15 cellular contexts compared by ENCODE assay signal in the genomic region with DNA sequence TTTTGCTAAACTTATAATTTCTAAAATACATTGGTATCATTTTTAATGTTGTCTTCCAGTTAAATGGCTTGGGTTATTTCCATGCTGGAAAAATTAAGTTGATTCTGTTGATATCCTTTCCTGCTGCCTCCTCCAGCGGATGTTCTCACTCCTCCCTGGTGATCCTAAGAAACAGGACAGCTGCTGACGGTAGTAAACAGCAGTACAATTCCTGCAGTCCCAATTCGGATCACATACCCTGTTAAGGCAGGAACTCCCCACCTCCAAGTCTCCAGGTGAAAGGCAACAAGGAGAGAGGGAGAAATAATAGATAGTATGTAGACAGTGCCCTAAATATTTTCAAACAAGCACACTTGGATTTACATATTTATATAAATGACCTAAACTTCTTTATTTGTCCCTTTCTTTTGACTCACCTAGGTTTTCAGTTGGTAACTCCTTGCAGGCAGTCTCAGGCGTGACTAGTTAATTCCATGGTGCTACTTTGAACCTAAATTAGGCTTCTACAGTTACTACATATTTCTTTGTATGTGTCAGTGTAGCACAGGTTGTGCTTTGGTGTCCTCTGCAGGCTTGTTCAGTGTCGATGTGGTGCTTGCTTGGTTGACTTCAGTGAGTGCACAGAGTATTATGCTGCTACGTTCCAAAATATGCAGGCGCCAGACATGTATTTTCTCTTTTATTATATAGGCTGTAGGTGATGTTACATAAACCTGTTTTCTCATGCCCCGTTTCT.
DNase-seq lines count a peak whose midpoint lies in the region; ATAC-seq and TF ChIP-seq lines count a peak whose summit lies in the region.
"Had no signal": no experiment of that assay in that cellular context is flagged by ENCODE, and none has a peak within 500 bp of the region (broad histone marks: within the 10 kb centered on the region; RNA-seq: fewer than 3 reads in every experiment).

No MANE protein-coding gene starts in this region.

- H3K9me3 ChIP-seq in Panc1 (ENCODE audit: control insufficient read depth, insufficient read depth, low read depth, low read length) (no peaks in the 10 kb centered on the region; the same call in 1 of the 2 replicates), heart right ventricle (no peaks in the 10 kb centered on the region)

- POLR2A ChIA-PET in Panc1 (lab: Charles Lee) = no interaction called here

- H3K27me3 ChIP-seq in Panc1 (ENCODE audit: control insufficient read depth, insufficient read depth, low read length) (no peaks in the 10 kb centered on the region), heart right ventricle (no peaks in the 10 kb centered on the region)
- H3K27me3 ChIP-seq: cardiac muscle cell had no signal

- in situ Hi-C loops in G401 (cut with HindIII; ENCODE audit: low sequenced_read_pairs) (no loop called here), Panc1 (cut with HindIII; ENCODE audit: low pct_unique_long_range_greater_than_20kb, low sequenced_read_pairs) (no loop called here)

- H3K4me3 ChIP-seq in Panc1 (ENCODE audit: low read depth in 2 of 2, low read length in 2 of 2) (no peak overlapping the region), heart right ventricle (peak overlapping the region in 1 of 10 donors; percentile 19)
- H3K4me3 ChIP-seq: cardiac muscle cell, skin epidermis had no signal

- DNase-seq in Ammon's horn (ENCODE audit: low spot score) (peak; percentile 77), G401 (ENCODE audit: low spot score) (peak; percentile 90), Panc1 (ENCODE audit: low read depth, low spot score) (no peak), heart right ventricle (no peak), middle frontal gyrus (ENCODE audit: extremely low spot score, low spot score) (no peak)
- DNase-seq: COR-L47; GOT3; naive thymus-derived CD8-positive, alpha-beta T cell; stimulated activated CD4-positive, alpha-beta T cell treated with anti-CD3 and anti-CD28 coated beads, Interleukin-4, amount 100 ng/mL, for 1 hour had no signal

- H3K27ac ChIP-seq in Panc1 (ENCODE audit: low read length) (no peak overlapping the region), heart right ventricle (peak overlapping the region in 2 of 10 donors; percentile 23 to 47)
- H3K27ac ChIP-seq: cardiac muscle cell, parathyroid adenoma, skin epidermis had no signal

- 52 to 64% methylated on average over 8 of the region's 8 CpGs for WGBS in heart right ventricle, 2 donors

- peak; percentile 15; the same call in 1 of the 2 replicates for TF ChIP-seq CTCF in Panc1 (IDR thresholded peaks at IDR 0.05)
- TF ChIP-seq CTCF in heart right ventricle (IDR thresholded peaks at IDR 0.05) = peak in 4 of 9 donors; percentile 12 to 52 (median 21)

- H3K36me3 ChIP-seq in Panc1 (ENCODE audit: control insufficient read depth, insufficient read depth, low read length) = no peaks in the 10 kb centered on the region
- H3K36me3 ChIP-seq in heart right ventricle = no peaks in the 10 kb centered on the region
- H3K36me3 ChIP-seq: cardiac muscle cell had no signal

- no TSS peak for BruUV-seq in Panc1 (replicated peaks; lab: Mats Ljungman, UMichigan)

- H3K4me1 ChIP-seq in Panc1 (ENCODE audit: control insufficient read depth, insufficient read depth, low read length) (no peaks in the 10 kb centered on the region), heart right ventricle (peaks cover 0 to 20% (median 0%) of the 10 kb centered on the region in 9 donors)
- H3K4me1 ChIP-seq: parathyroid adenoma had no signal

- CTCF ChIA-PET in Panc1 (lab: Charles Lee) = no interaction called here

- ATAC-seq in Panc1 (no peak), heart right ventricle (peak in 6 of 8 donors; percentile 44 to 88 (median 76)), HG03139 (IDR thresholded peaks at IDR 0.05; ENCODE audit: unreplicated experiment) (no peak), HG03439 (IDR thresholded peaks at IDR 0.05; ENCODE audit: unreplicated experiment) (no peak)
- ATAC-seq: activated CD4-positive, CD25-positive, alpha-beta regulatory T cell treated with anti-CD3 and anti-CD28 coated beads, Interleukin-2, amount 50 U/mL, for 24 hours; naive thymus-derived CD8-positive, alpha-beta T cell had no signal

- intact Hi-C loops in Panc1 (cut with micrococcal nuclease; ENCODE audit: unreplicated experiment) = no loop called here
- intact Hi-C loops in heart right ventricle (cut with DNase I) = loop anchor here in 1 of 10 donors (5.0 kb wide), 2 partner anchors 34 to 124 kb away; a partner anchor contains a TSS

Comparison
In these comparisons a context has a peak if more than half of its experiments do, and no peak if none do; other contexts are left out.
1. DNase-seq: peak in Ammon's horn (single experiment) and G401 (single experiment); none in Panc1 (single experiment), heart right ventricle (0 of 2) and middle frontal gyrus (single experiment).
2. ATAC-seq: peak in heart right ventricle (6 of 8); none in Panc1 (single experiment), HG03139 (single experiment) and HG03439 (single experiment).